ENCODE assay signal across 1 cellular context in the genomic region with DNA sequence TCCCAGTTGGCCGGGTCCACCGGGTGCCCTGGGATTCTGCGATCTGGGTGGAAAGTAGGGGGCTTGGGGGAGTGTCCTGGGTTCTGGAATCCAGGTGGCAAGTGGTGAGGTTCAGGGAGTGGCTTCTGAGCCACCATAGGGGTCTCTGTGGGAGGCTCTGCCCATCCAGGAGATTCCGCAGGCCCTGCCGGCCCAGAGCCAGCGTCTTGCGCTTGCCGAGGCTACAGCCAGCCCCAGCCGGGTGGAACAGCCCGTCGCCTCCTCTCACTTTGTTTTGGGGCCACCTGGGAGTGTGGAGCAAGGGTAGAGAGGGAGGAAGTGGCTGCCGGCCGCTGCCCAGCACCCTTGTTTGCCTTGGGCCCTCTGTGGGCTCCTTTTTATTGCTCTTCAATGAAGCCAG.
TF ChIP-seq lines count a peak whose summit lies in the region.

No MANE protein-coding gene starts in this region.

TF ChIP-seq in GM23338, 12 proteins besides CTCF, POLR2A, EP300 and RAD21 (continued from another document):
- TF ChIP-seq, protein P1, sequence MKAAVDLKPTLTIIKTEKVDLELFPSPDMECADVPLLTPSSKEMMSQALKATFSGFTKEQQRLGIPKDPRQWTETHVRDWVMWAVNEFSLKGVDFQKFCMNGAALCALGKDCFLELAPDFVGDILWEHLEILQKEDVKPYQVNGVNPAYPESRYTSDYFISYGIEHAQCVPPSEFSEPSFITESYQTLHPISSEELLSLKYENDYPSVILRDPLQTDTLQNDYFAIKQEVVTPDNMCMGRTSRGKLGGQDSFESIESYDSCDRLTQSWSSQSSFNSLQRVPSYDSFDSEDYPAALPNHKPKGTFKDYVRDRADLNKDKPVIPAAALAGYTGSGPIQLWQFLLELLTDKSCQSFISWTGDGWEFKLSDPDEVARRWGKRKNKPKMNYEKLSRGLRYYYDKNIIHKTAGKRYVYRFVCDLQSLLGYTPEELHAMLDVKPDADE (IDR thresholded peaks at IDR 0.05): no peak
- TF ChIP-seq POLR2AphosphoS5 (IDR thresholded peaks at IDR 0.05; ENCODE audit: low read depth) (no peak), CREB1 (CRISPR knock-in tag; IDR thresholded peaks at IDR 0.05; ENCODE audit: low read depth) (no peak), STAT1 (IDR thresholded peaks at IDR 0.05; ENCODE audit: unreplicated experiment) (no peak), EZH2 (IDR thresholded peaks at IDR 0.05; ENCODE audit: low read depth, unreplicated experiment) (no peak), ZNF331 (CRISPR knock-in tag; IDR thresholded peaks at IDR 0.05; ENCODE audit: low read depth) (no peak), EZH2phosphoT487 (IDR thresholded peaks at IDR 0.05; ENCODE audit: unreplicated experiment) (no peak)
- TF ChIP-seq, protein P2, sequence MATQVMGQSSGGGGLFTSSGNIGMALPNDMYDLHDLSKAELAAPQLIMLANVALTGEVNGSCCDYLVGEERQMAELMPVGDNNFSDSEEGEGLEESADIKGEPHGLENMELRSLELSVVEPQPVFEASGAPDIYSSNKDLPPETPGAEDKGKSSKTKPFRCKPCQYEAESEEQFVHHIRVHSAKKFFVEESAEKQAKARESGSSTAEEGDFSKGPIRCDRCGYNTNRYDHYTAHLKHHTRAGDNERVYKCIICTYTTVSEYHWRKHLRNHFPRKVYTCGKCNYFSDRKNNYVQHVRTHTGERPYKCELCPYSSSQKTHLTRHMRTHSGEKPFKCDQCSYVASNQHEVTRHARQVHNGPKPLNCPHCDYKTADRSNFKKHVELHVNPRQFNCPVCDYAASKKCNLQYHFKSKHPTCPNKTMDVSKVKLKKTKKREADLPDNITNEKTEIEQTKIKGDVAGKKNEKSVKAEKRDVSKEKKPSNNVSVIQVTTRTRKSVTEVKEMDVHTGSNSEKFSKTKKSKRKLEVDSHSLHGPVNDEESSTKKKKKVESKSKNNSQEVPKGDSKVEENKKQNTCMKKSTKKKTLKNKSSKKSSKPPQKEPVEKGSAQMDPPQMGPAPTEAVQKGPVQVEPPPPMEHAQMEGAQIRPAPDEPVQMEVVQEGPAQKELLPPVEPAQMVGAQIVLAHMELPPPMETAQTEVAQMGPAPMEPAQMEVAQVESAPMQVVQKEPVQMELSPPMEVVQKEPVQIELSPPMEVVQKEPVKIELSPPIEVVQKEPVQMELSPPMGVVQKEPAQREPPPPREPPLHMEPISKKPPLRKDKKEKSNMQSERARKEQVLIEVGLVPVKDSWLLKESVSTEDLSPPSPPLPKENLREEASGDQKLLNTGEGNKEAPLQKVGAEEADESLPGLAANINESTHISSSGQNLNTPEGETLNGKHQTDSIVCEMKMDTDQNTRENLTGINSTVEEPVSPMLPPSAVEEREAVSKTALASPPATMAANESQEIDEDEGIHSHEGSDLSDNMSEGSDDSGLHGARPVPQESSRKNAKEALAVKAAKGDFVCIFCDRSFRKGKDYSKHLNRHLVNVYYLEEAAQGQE (IDR thresholded peaks at IDR 0.05; ENCODE audit: unreplicated experiment): no peak
